1 cellular context compared by ENCODE assay signal in the genomic region with DNA sequence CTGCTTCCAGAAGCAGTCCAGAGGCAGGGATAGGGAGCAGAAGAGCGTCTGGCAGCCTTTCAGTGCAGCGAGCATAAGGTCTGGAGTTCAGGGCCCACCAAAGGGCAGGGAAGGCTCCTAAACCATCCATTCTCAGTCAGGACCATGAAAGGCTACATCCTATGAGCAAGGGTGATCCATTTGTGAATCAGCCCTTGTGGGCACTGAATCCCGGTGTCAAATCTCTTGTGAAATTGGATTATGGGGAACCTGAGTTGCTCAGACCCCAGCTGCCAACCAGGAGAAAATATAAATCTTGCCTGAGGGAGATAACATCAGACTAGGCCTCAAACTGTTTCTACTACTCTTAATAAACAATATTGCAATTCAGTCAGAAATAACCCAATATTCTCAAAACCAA.
TF ChIP-seq lines count a peak whose summit lies in the region.

No MANE protein-coding gene starts in this region.

TF ChIP-seq in IMR-90, 13 proteins besides CTCF, POLR2A, EP300 and RAD21 (continued from another document):
- TF ChIP-seq, protein P1, sequence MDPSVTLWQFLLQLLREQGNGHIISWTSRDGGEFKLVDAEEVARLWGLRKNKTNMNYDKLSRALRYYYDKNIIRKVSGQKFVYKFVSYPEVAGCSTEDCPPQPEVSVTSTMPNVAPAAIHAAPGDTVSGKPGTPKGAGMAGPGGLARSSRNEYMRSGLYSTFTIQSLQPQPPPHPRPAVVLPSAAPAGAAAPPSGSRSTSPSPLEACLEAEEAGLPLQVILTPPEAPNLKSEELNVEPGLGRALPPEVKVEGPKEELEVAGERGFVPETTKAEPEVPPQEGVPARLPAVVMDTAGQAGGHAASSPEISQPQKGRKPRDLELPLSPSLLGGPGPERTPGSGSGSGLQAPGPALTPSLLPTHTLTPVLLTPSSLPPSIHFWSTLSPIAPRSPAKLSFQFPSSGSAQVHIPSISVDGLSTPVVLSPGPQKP (IDR thresholded peaks at IDR 0.05; ENCODE audit: borderline replicate concordance, low read depth, low read length), result no peak
- TF ChIP-seq FOS (IDR thresholded peaks at IDR 0.05; ENCODE audit: low read depth, low read length), result no peak
